Comparison of ENCODE assay signal across 16 cellular contexts in genomic region chr3:12228461-12228860, GRCh38.
DNase-seq lines count a peak whose midpoint lies in the region; ATAC-seq and TF ChIP-seq lines count a peak whose summit lies in the region.
"Had no signal": no experiment of that assay in that cellular context is flagged by ENCODE, and none has a peak within 500 bp of the region (broad histone marks: within the 10 kb centered on the region; RNA-seq: fewer than 3 reads in every experiment).

No MANE protein-coding gene starts in this region.

- H3K4me3 Mint-ChIP-seq in mesothelial cell of epicardium = no peak overlapping the region
- H3K4me3 Mint-ChIP-seq: CD4-positive, CD25-positive, alpha-beta regulatory T cell; H9 had no signal

- POLR2A ChIA-PET in PC-3 (lab: Charles Lee; ENCODE audit: unreplicated experiment) = no interaction called here

- no peaks in the 10 kb centered on the region for H3F3A ChIP-seq in PC-3 (ENCODE audit: low read length, unreplicated experiment)

- H3K27me3 ChIP-seq in PC-3 (ENCODE audit: low read length) = no peaks in the 10 kb centered on the region
- H3K27me3 ChIP-seq in esophagus (ENCODE audit: control insufficient read depth in 1 of 2, insufficient read depth in 2 of 2, low read length in 2 of 2) = no peaks in the 10 kb centered on the region
- H3K27me3 ChIP-seq in thyroid gland = no peaks in the 10 kb centered on the region
- H3K27me3 ChIP-seq in prostate gland (replicated peaks; ENCODE audit: insufficient read depth) = no peaks in the 10 kb centered on the region

- H3K79me2 ChIP-seq in PC-3 (ENCODE audit: low read length) = no peaks in the 10 kb centered on the region

- H3K9me3 ChIP-seq in PC-3 (ENCODE audit: low read length) (no peaks in the 10 kb centered on the region), esophagus (ENCODE audit: control insufficient read depth in 2 of 2, insufficient read depth in 1 of 2, low read depth in 1 of 2, low read length in 1 of 2) (no peaks in the 10 kb centered on the region), thyroid gland (no peaks in the 10 kb centered on the region), prostate gland (no peaks in the 10 kb centered on the region)
- H3K9me3 ChIP-seq: BLaER1 treated with 17β-estradiol and CSF1 and Interleukin-3, amounts not matched to agents 10 nM and 100 nM had no signal

- no peaks in the 10 kb centered on the region for H3K36me3 Mint-ChIP-seq in mesothelial cell of epicardium
- H3K36me3 Mint-ChIP-seq: CD4-positive, CD25-positive, alpha-beta regulatory T cell had no signal

- no peaks in the 10 kb centered on the region for H4K20me1 ChIP-seq in PC-3 (ENCODE audit: low read length)
- H4K20me1 ChIP-seq: BLaER1 treated with 17β-estradiol and CSF1 and Interleukin-3, amounts not matched to agents 10 nM and 100 nM had no signal

- CTCF ChIA-PET in PC-3 (lab: Charles Lee) = no interaction called here

- peaks cover 43% of the 10 kb centered on the region for H3K4me1 Mint-ChIP-seq in mesothelial cell of epicardium

- peak overlapping the region; percentile 6 for H3K27ac Mint-ChIP-seq in mesothelial cell of epicardium
- H3K27ac Mint-ChIP-seq: CD4-positive, CD25-positive, alpha-beta regulatory T cell; H9 had no signal

- ATAC-seq in PC-3 (no peak), GM19035 (IDR thresholded peaks at IDR 0.05; ENCODE audit: unreplicated experiment) (no peak)
- ATAC-seq: GM12878 had no signal

- H3K4me1 ChIP-seq in PC-3 (ENCODE audit: insufficient read depth, low read length) (peaks cover 62% of the 10 kb centered on the region), esophagus (ENCODE audit: control insufficient read depth in 2 of 2, insufficient read depth in 2 of 2, low read length in 1 of 2) (peaks cover 4 to 7% of the 10 kb centered on the region in 2 donors), thyroid gland (peaks cover 35 to 39% of the 10 kb centered on the region in 2 donors), prostate gland (replicated peaks) (no peaks in the 10 kb centered on the region)

- no peak overlapping the region for H3K9ac ChIP-seq in PC-3 (ENCODE audit: low read length)
- H3K9ac ChIP-seq: BLaER1 treated with 17β-estradiol and CSF1 and Interleukin-3, amounts not matched to agents 10 nM and 100 nM had no signal

- H3K9me3 Mint-ChIP-seq in mesothelial cell of epicardium = peaks cover 4% of the 10 kb centered on the region
- H3K9me3 Mint-ChIP-seq: H9 had no signal

- H3K4me2 ChIP-seq in PC-3 (ENCODE audit: low read length) = no peak overlapping the region

- TF ChIP-seq CTCF in PC-3 (conservative IDR thresholded peaks at IDR 0.05; ENCODE audit: low read depth, low read length) = no peak
- no peak for TF ChIP-seq CTCF in mesothelial cell of epicardium (IDR thresholded peaks at IDR 0.05; ENCODE audit: unreplicated experiment)
- TF ChIP-seq CTCF in thyroid gland (IDR thresholded peaks at IDR 0.05) = no peak
- TF ChIP-seq CTCF in prostate gland (IDR thresholded peaks at IDR 0.05) = no peak

- 56 to 73% methylated on average over 5 of the region's 5 CpGs for WGBS in esophagus, 2 donors
- WGBS in thyroid gland, 2 donors = 72 to 76% methylated on average over 5 of the region's 5 CpGs
- WGBS in prostate gland = 58% methylated on average over 5 of the region's 5 CpGs

- H3K4me3 ChIP-seq in PC-3 (ENCODE audit: low read length) = no peak overlapping the region
- no peak overlapping the region for H3K4me3 ChIP-seq in esophagus (ENCODE audit: low read depth in 1 of 2, low read length in 2 of 2)
- no peak overlapping the region for H3K4me3 ChIP-seq in thyroid gland (replicated peaks in 1 of 3)
- no peak overlapping the region for H3K4me3 ChIP-seq in prostate gland
- H3K4me3 ChIP-seq: BLaER1 treated with 17β-estradiol and CSF1 and Interleukin-3, amounts not matched to agents 10 nM and 100 nM; GM12878 had no signal

- H3K27ac ChIP-seq in PC-3 (ENCODE audit: low read length) = peak overlapping the region; percentile 94
- peak overlapping the region; percentile 80 to 99 for H3K27ac ChIP-seq in esophagus (ENCODE audit: low read depth in 2 of 2, low read length in 1 of 2)
- peak overlapping the region; percentile 66 to 87 (median 76) for H3K27ac ChIP-seq in thyroid gland
- peak overlapping the region in 1 of 2 donors; percentile 60 for H3K27ac ChIP-seq in prostate gland
- H3K27ac ChIP-seq: BLaER1 treated with 17β-estradiol and CSF1 and Interleukin-3, amounts not matched to agents 10 nM and 100 nM had no signal

- H3K27me3 Mint-ChIP-seq in mesothelial cell of epicardium (ENCODE audit: low read depth) = no peaks in the 10 kb centered on the region

- DNase-seq in PC-3 = peak; percentile 36
- no peak for DNase-seq in mesothelial cell of epicardium (ENCODE audit: low spot score in 2 of 2, unreplicated experiment in 2 of 2)
- no peak for DNase-seq in thyroid gland
- no peak for DNase-seq in prostate gland (ENCODE audit: low spot score)
- DNase-seq in mesenteric fat pad (ENCODE audit: low spot score) = no peak
- DNase-seq: 8988T; Calu3; CD4-positive, CD25-positive, alpha-beta regulatory T cell; DMS 273 treated with DMSO at 0.1 percent for 48 hours; DMS79; GOT3; H9 had no signal

- intact Hi-C loops in PC-3 (cut with micrococcal nuclease) = no loop called here
- intact Hi-C loops in thyroid gland (cut with DNase I) = no loop called here
- intact Hi-C loops in prostate gland (cut with DNase I) = no loop called here

- no peaks in the 10 kb centered on the region for H3K9me2 ChIP-seq in PC-3 (replicated peaks; ENCODE audit: low read length)

- no peak overlapping the region for H2AFZ ChIP-seq in PC-3 (ENCODE audit: low read length)

- TF ChIP-seq POLR2A in thyroid gland (IDR thresholded peaks at IDR 0.05) = no peak
- TF ChIP-seq POLR2A in prostate gland (IDR thresholded peaks at IDR 0.05) = no peak

- BruUV-seq in PC-3 (replicated peaks; lab: Mats Ljungman, UMichigan) = no TSS peak

- no peaks in the 10 kb centered on the region for H3K36me3 ChIP-seq in PC-3 (ENCODE audit: low read depth, low read length)
- no peaks in the 10 kb centered on the region for H3K36me3 ChIP-seq in esophagus (ENCODE audit: control insufficient read depth in 2 of 2, insufficient read depth in 2 of 2, low read length in 1 of 2)
- H3K36me3 ChIP-seq in thyroid gland = no peaks in the 10 kb centered on the region
- H3K36me3 ChIP-seq in prostate gland = no peaks in the 10 kb centered on the region
- H3K36me3 ChIP-seq: BLaER1 treated with 17β-estradiol and CSF1 and Interleukin-3, amounts not matched to agents 10 nM and 100 nM had no signal
